Comparison of ENCODE assay signal across 17 cellular contexts in the genomic region with DNA sequence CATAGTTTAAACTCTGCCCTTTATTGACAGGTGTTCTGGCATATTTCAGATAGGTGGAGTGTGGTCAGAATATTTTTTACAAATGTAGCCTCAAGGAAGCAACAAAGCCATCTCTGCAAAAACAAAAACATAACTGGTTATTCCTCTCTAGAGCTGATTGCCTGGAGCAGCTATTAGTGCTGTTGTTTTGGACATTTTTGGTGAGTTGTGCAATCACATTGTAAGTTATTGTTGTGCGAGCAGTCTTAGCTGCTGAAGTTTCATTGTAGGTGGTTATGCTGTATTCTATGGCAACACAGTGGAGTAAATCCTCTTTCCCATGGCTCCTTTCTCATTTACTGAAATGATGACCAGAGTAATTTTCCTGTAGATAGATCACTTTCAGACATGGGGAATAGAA.
A peak's percentile ranks its signal among the peaks of the same experiment; 100 is the strongest.
DNase-seq lines count a peak whose midpoint lies in the region; ATAC-seq and TF ChIP-seq lines count a peak whose summit lies in the region.
"Had no signal": no experiment of that assay in that cellular context is flagged by ENCODE, and none has a peak within 500 bp of the region (broad histone marks: within the 10 kb centered on the region; RNA-seq: fewer than 3 reads in every experiment).

No MANE protein-coding gene starts in this region.

- ATAC-seq in activated T-cell treated with anti-CD3 and anti-CD28 coated beads, Interleukin-2, amount 50 U/mL, for 4 hours: no peak
- ATAC-seq: HCT116 had no signal

- H3K27ac ChIP-seq in breast epithelium (no peak overlapping the region), mammary epithelial cell (ENCODE audit: insufficient read depth, low read depth, low read length) (no peak overlapping the region), transverse colon (no peak overlapping the region)
- H3K27ac ChIP-seq: BLaER1, GM23248, SJSA1 had no signal

- in situ Hi-C loops in mammary epithelial cell (cut with MboI; ENCODE audit: low sequenced_read_pairs in 2 of 2): no loop called here
- in situ Hi-C loops in transverse colon (cut with MboI; ENCODE audit: low pct_ligation_motif_present in 1 of 4, low pct_unique_long_range_greater_than_20kb in 1 of 4, low sequenced_read_pairs in 3 of 4): no loop called here

- no peak overlapping the region for H2AFZ ChIP-seq in mammary epithelial cell (ENCODE audit: low read depth, low read length)
- H2AFZ ChIP-seq: GM23248 had no signal

- H3K27ac Mint-ChIP-seq in MCF 10A (ENCODE audit: low read depth, unreplicated experiment): peak overlapping the region; percentile 98
- H3K27ac Mint-ChIP-seq: CD8-positive, alpha-beta memory T cell had no signal

- no peaks in the 10 kb centered on the region for H3K36me3 ChIP-seq in breast epithelium
- H3K36me3 ChIP-seq in mammary epithelial cell (ENCODE audit: insufficient read depth, low read length): no peaks in the 10 kb centered on the region
- H3K36me3 ChIP-seq in transverse colon: no peaks in the 10 kb centered on the region
- H3K36me3 ChIP-seq: BLaER1, SJSA1 had no signal

- no peak for TF ChIP-seq POLR2A in breast epithelium (IDR thresholded peaks at IDR 0.05)
- TF ChIP-seq POLR2A in transverse colon (IDR thresholded peaks at IDR 0.05): no peak

- H3K9me3 Mint-ChIP-seq in MCF 10A (ENCODE audit: unreplicated experiment): peaks cover 7% of the 10 kb centered on the region
- H3K9me3 Mint-ChIP-seq in activated T-cell treated with anti-CD3 and anti-CD28 coated beads, Interleukin-2, amount 50 U/mL, for 4 hours: peaks cover 12% of the 10 kb centered on the region

- no peaks in the 10 kb centered on the region for H3K36me3 Mint-ChIP-seq in MCF 10A (ENCODE audit: insufficient read depth, unreplicated experiment)
- no peaks in the 10 kb centered on the region for H3K36me3 Mint-ChIP-seq in activated T-cell treated with anti-CD3 and anti-CD28 coated beads, Interleukin-2, amount 50 U/mL, for 4 hours (ENCODE audit: insufficient read depth)
- H3K36me3 Mint-ChIP-seq: CD8-positive, alpha-beta memory T cell had no signal

- H3K27me3 Mint-ChIP-seq in MCF 10A (ENCODE audit: insufficient read depth, unreplicated experiment): no peaks in the 10 kb centered on the region
- H3K27me3 Mint-ChIP-seq in activated T-cell treated with anti-CD3 and anti-CD28 coated beads, Interleukin-2, amount 50 U/mL, for 4 hours (ENCODE audit: low read depth): no peaks in the 10 kb centered on the region
- H3K27me3 Mint-ChIP-seq: CD8-positive, alpha-beta memory T cell had no signal

- H3K4me1 ChIP-seq in breast epithelium (no peaks in the 10 kb centered on the region), mammary epithelial cell (ENCODE audit: insufficient read depth, low read length) (peaks cover 29% of the 10 kb centered on the region), transverse colon (peaks cover 0 to 11% (median 3%) of the 10 kb centered on the region in 4 donors)
- H3K4me1 ChIP-seq: BLaER1, SJSA1 had no signal

- no peak overlapping the region for H3K4me3 ChIP-seq in breast epithelium
- H3K4me3 ChIP-seq in mammary epithelial cell (replicated peaks in 1 of 3; ENCODE audit: insufficient read depth in 1 of 3, low read depth in 2 of 3, low read length in 3 of 3): no peak overlapping the region
- no peak overlapping the region for H3K4me3 ChIP-seq in fibroblast of pulmonary artery (replicated peaks; ENCODE audit: low read depth, low read length)
- no peak overlapping the region for H3K4me3 ChIP-seq in transverse colon
- H3K4me3 ChIP-seq: BLaER1, GM23248, SJSA1 had no signal

- no peak overlapping the region for H3K9ac ChIP-seq in mammary epithelial cell (ENCODE audit: insufficient read depth, low read length)
- H3K9ac ChIP-seq: BLaER1, GM23248 had no signal

- POLR2A ChIA-PET in MCF 10A (lab: Yijun Ruan, JAX): interaction anchor here (1.1 kb wide), 1 partner anchor 8 kb away, joined by 3 read pairs; no protein-coding TSS in a partner anchor

- 25% methylated on average over 1 of the region's 1 CpG for WGBS in mammary epithelial cell (ENCODE audit: low coverage, missing lambda C conversion rate)
- 91 to 100% methylated on average over 1 of the region's 1 CpG for WGBS in transverse colon (ENCODE audit: low coverage in 1 of 2), 2 donors

- no TSS peak for BruUV-seq in MCF 10A (replicated peaks; lab: Mats Ljungman, UMichigan)
- no TSS peak for BruUV-seq in mammary epithelial cell (replicated peaks; lab: Mats Ljungman, UMichigan)

- no peak overlapping the region for H3K4me3 Mint-ChIP-seq in MCF 10A (ENCODE audit: unreplicated experiment)
- H3K4me3 Mint-ChIP-seq in activated T-cell treated with anti-CD3 and anti-CD28 coated beads, Interleukin-2, amount 50 U/mL, for 4 hours: no peak overlapping the region
- H3K4me3 Mint-ChIP-seq: CD8-positive, alpha-beta memory T cell had no signal

- intact Hi-C loops in MCF 10A (cut with micrococcal nuclease): no loop called here
- intact Hi-C loops in breast epithelium (cut with DNase I; ENCODE audit: low total_unique reads): no loop called here
- intact Hi-C loops in mammary epithelial cell (cut with micrococcal nuclease): no loop called here
- intact Hi-C loops in transverse colon (cut with DNase I; ENCODE audit: low total_unique reads): no loop called here
- intact Hi-C loops in head of caudate nucleus (cut with DNase I): no loop called here

- no peaks in the 10 kb centered on the region for H4K20me1 ChIP-seq in mammary epithelial cell (ENCODE audit: insufficient read depth, low read length)
- H4K20me1 ChIP-seq: BLaER1 had no signal

- dilution Hi-C loops in mammary epithelial cell (cut with HindIII; ENCODE audit: low sequenced_read_pairs): no loop called here

- H3K9me3 ChIP-seq in breast epithelium: peaks cover 7 to 9% of the 10 kb centered on the region in 2 donors
- peaks cover 9% of the 10 kb centered on the region for H3K9me3 ChIP-seq in mammary epithelial cell (replicated peaks; ENCODE audit: insufficient read depth, low read length)
- no peaks in the 10 kb centered on the region for H3K9me3 ChIP-seq in transverse colon
- H3K9me3 ChIP-seq: BLaER1, SJSA1 had no signal

- no peaks in the 10 kb centered on the region for H3K27me3 ChIP-seq in breast epithelium
- H3K27me3 ChIP-seq in mammary epithelial cell (ENCODE audit: insufficient read depth, low read length): no peaks in the 10 kb centered on the region
- H3K27me3 ChIP-seq in transverse colon: no peaks in the 10 kb centered on the region
- H3K27me3 ChIP-seq: BLaER1, SJSA1 had no signal

- peak overlapping the region; percentile 20 for H3K4me2 ChIP-seq in mammary epithelial cell (ENCODE audit: insufficient read depth, low read depth, low read length)
- H3K4me2 ChIP-seq: BLaER1 had no signal

- TF ChIP-seq CTCF in MCF 10A (IDR thresholded peaks at IDR 0.05; ENCODE audit: unreplicated experiment): no peak
- no peak for TF ChIP-seq CTCF in breast epithelium (IDR thresholded peaks at IDR 0.05)
- TF ChIP-seq CTCF in mammary epithelial cell (conservative IDR thresholded peaks at IDR 0.05 in 1 of 2, IDR thresholded peaks at IDR 0.05 in 1 of 2; ENCODE audit: extremely low read depth in 1 of 2, insufficient read depth in 1 of 2, low read depth in 1 of 2, low read length in 2 of 2): no peak
- no peak for TF ChIP-seq CTCF in fibroblast of pulmonary artery (IDR thresholded peaks at IDR 0.05; ENCODE audit: low read length, missing control alignments)
- TF ChIP-seq CTCF in transverse colon (IDR thresholded peaks at IDR 0.05): no peak

- DNase-seq in MCF 10A (ENCODE audit: unreplicated experiment) (peak; percentile 69), breast epithelium (ENCODE audit: low spot score in 2 of 2) (no peak), mammary epithelial cell (peak; percentile 61), fibroblast of pulmonary artery (ENCODE audit: low read depth) (peak; percentile 46), transverse colon (no peak), head of caudate nucleus (no peak)
- no peak for DNase-seq in activated T-cell treated with anti-CD3 and anti-CD28 coated beads, Interleukin-2, amount 50 U/mL, for 4 hours
- DNase-seq: CD8-positive, alpha-beta memory T cell; DMS79; GM23248; MM.1S; NCI-H1436; NCI-H2029 treated with DMSO at 0.1 percent for 48 hours; NCI-H510A had no signal

- TF ChIP-seq EP300 in transverse colon (IDR thresholded peaks at IDR 0.05; ENCODE audit: low read depth): no peak

- CTCF ChIA-PET in MCF 10A (lab: Yijun Ruan, JAX): interaction anchor here (1.3 kb wide), 1 partner anchor 10 kb away, joined by 4 read pairs; no protein-coding TSS in a partner anchor
- CTCF ChIA-PET in mammary epithelial cell (lab: Charles Lee; ENCODE audit: low non-redundant PET): no interaction called here

- H3K79me2 ChIP-seq in mammary epithelial cell (ENCODE audit: insufficient read depth, low read length): no peaks in the 10 kb centered on the region

- H3K4me1 Mint-ChIP-seq in MCF 10A (ENCODE audit: insufficient read depth, unreplicated experiment): peaks cover 24% of the 10 kb centered on the region
- no peaks in the 10 kb centered on the region for H3K4me1 Mint-ChIP-seq in activated T-cell treated with anti-CD3 and anti-CD28 coated beads, Interleukin-2, amount 50 U/mL, for 4 hours (ENCODE audit: low read depth)
- H3K4me1 Mint-ChIP-seq: CD8-positive, alpha-beta memory T cell had no signal

Comparison
In these comparisons a context has a peak if more than half of its experiments do, and no peak if none do; other contexts are left out.
1. DNase-seq: peak in MCF 10A (single experiment), mammary epithelial cell (single experiment) and fibroblast of pulmonary artery (single experiment); none in breast epithelium (0 of 2), transverse colon (single experiment), head of caudate nucleus (0 of 42) and activated T-cell treated with anti-CD3 and anti-CD28 coated beads, Interleukin-2, amount 50 U/mL, for 4 hours (single experiment).